Comparison of ENCODE assay signal across 19 cellular contexts in genomic region chr10:34262965-34263364, GRCh38.
DNase-seq lines count a peak whose midpoint lies in the region; ATAC-seq and TF ChIP-seq lines count a peak whose summit lies in the region.
"Had no signal": no experiment of that assay in that cellular context is flagged by ENCODE, and none has a peak within 500 bp of the region (broad histone marks: within the 10 kb centered on the region; RNA-seq: fewer than 3 reads in every experiment).

No MANE protein-coding gene starts in this region.

- DNase-seq in DMS 273 (lab: John Stamatoyannopoulos, UW; ENCODE audit: unreplicated experiment) = peak; percentile 3
- DNase-seq in DMS 273 treated with DMSO at 0.1 percent for 48 hours (lab: John Stamatoyannopoulos, UW) = no peak
- peak; percentile 26 for DNase-seq in HuH-7 (ENCODE audit: low spot score)
- no peak for DNase-seq in astrocyte of the cerebellum (ENCODE audit: low read depth)
- peak; percentile 42 for DNase-seq in osteoblast (ENCODE audit: insufficient read length, low spot score, missing footprints)
- DNase-seq in central memory CD4-positive, alpha-beta T cell = no peak
- DNase-seq in left lung = no peak
- DNase-seq in left lobe of liver (ENCODE audit: low spot score) = no peak
- DNase-seq: 8988T; activated naive CD4-positive, alpha-beta T cell treated with anti-CD3 and anti-CD28 coated beads for 36 hours; activated T-cell treated with anti-CD3 and anti-CD28 coated beads, Interleukin-2, amount 50 U/mL, for 48 hours; GDM1; KBM-7; kidney; NCI-H1930; occipital lobe; right cardiac atrium; T-helper 1 cell had no signal

- H3K36me3 ChIP-seq in osteoblast (ENCODE audit: insufficient read depth, low read length) (no peaks in the 10 kb centered on the region), left lung (no peaks in the 10 kb centered on the region)

- H3K27me3 ChIP-seq in osteoblast (ENCODE audit: insufficient read depth, low read length) (no peaks in the 10 kb centered on the region), left lung (no peaks in the 10 kb centered on the region)
- H3K27me3 ChIP-seq: BLaER1 had no signal

- H3K9me3 ChIP-seq in osteoblast (ENCODE audit: low read depth, low read length) (no peaks in the 10 kb centered on the region), left lung (no peaks in the 10 kb centered on the region)
- H3K9me3 ChIP-seq: BLaER1 had no signal

- intact Hi-C loops in left lung (cut with DNase I) = no loop called here

- no peak overlapping the region for H2AFZ ChIP-seq in osteoblast (ENCODE audit: low read length)

- H3K4me1 ChIP-seq in osteoblast (ENCODE audit: insufficient read depth, low read length) (no peaks in the 10 kb centered on the region), left lung (no peaks in the 10 kb centered on the region)
- H3K4me1 ChIP-seq: BLaER1 had no signal

- no peak overlapping the region for H3K4me2 ChIP-seq in osteoblast (ENCODE audit: insufficient read depth, low read length)
- H3K4me2 ChIP-seq: BLaER1 had no signal

- TF ChIP-seq CTCF in astrocyte of the cerebellum (IDR thresholded peaks at IDR 0.05; ENCODE audit: low read depth, low read length, missing control alignments) = peak; percentile 38
- peak; percentile 29 for TF ChIP-seq CTCF in osteoblast (IDR thresholded peaks at IDR 0.05; ENCODE audit: extremely low read depth, low read depth, low read length)
- no peak for TF ChIP-seq CTCF in left lung (IDR thresholded peaks at IDR 0.05)

- in situ Hi-C loops in astrocyte of the cerebellum (cut with HindIII; ENCODE audit: low sequenced_read_pairs) = no loop called here

- no peaks in the 10 kb centered on the region for H3K79me2 ChIP-seq in osteoblast (ENCODE audit: insufficient read depth, low read length)

- no peaks in the 10 kb centered on the region for H4K20me1 ChIP-seq in osteoblast (ENCODE audit: insufficient read depth, low read length)
- H4K20me1 ChIP-seq: BLaER1 had no signal

- ATAC-seq in left lung = no peak
- ATAC-seq in left lobe of liver = no peak
- ATAC-seq: right cardiac atrium had no signal

- H3K4me3 ChIP-seq in astrocyte of the cerebellum (ENCODE audit: low read depth, low read length) = no peak overlapping the region
- no peak overlapping the region for H3K4me3 ChIP-seq in osteoblast (ENCODE audit: insufficient read depth, low read length)
- H3K4me3 ChIP-seq in left lung = no peak overlapping the region
- H3K4me3 ChIP-seq: BLaER1 had no signal

- H3K27ac ChIP-seq in osteoblast (ENCODE audit: low read depth, low read length) (no peak overlapping the region), left lung (no peak overlapping the region)
- H3K27ac ChIP-seq: BLaER1 had no signal

Comparison
In these comparisons a context has a peak if more than half of its experiments do, and no peak if none do; other contexts are left out.
1. DNase-seq: peak in DMS 273 (single experiment), HuH-7 (single experiment) and osteoblast (single experiment); none in DMS 273 treated with DMSO at 0.1 percent for 48 hours (single experiment), astrocyte of the cerebellum (single experiment), central memory CD4-positive, alpha-beta T cell (single experiment), left lung (0 of 2) and left lobe of liver (single experiment).
2. CTCF ChIP-seq: peak in astrocyte of the cerebellum (single experiment) and osteoblast (single experiment); none in left lung (0 of 2).